In the genomic region with DNA sequence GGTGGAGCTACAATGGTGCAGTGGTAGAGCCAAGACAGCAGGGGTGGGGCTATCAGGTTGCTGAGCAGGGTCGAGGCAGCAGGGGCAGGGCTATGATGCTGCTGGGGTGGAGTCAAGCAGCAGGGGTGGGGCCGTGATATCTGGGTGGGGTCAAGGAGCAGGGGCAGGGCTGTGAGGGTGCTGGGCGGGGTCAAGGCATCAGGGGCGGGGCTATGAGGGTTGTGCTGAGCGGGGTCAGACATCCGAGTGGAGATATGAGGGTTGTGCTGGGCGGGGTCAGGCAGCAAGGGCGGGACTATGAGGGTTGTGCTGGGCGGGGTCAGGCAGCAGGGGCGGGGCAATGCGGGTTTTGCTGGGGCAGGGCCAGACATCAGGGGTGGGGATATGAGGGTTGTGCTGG, we compare ENCODE assay signal across 10 cellular contexts. TPM values are rescaled to one million over a fixed set of nuclear protein-coding genes. Genes with fewer than 3 reads are reported as not detected.
A peak's percentile ranks its signal among the peaks of the same experiment; 100 is the strongest.
DNase-seq lines count a peak whose midpoint lies in the region; ATAC-seq lines count a peak whose summit lies in the region.
"Had no signal": no experiment of that assay in that cellular context is flagged by ENCODE, and none has a peak within 500 bp of the region (broad histone marks: within the 10 kb centered on the region; RNA-seq: fewer than 3 reads in every experiment).

No MANE protein-coding gene starts in this region.

- no peaks in the 10 kb centered on the region for H3K36me3 Mint-ChIP-seq in activated naive CD8-positive, alpha-beta T cell treated with anti-CD3 and anti-CD28 coated beads, Interleukin-2, amount 50 U/mL, for 24 hours (ENCODE audit: low read depth)

- peak; percentile 41 to 46 for ATAC-seq in activated CD4-positive, CD25-positive, alpha-beta regulatory T cell treated with anti-CD3 and anti-CD28 coated beads, Interleukin-2, amount 50 U/mL, for 24 hours
- peak; percentile 76 for ATAC-seq in activated naive CD8-positive, alpha-beta T cell treated with anti-CD3 and anti-CD28 coated beads, Interleukin-2, amount 50 U/mL, for 24 hours
- no peak for ATAC-seq in GM18858 (IDR thresholded peaks at IDR 0.05; ENCODE audit: unreplicated experiment)

- in situ Hi-C loops in SK-MEL-5 (cut with HindIII; ENCODE audit: low pct_unique_long_range_greater_than_20kb, low sequenced_read_pairs): no loop called here

- peaks cover under 1% of the 10 kb centered on the region for H3K4me1 Mint-ChIP-seq in activated naive CD8-positive, alpha-beta T cell treated with anti-CD3 and anti-CD28 coated beads, Interleukin-2, amount 50 U/mL, for 24 hours

- no peak overlapping the region for H3K4me3 Mint-ChIP-seq in activated naive CD8-positive, alpha-beta T cell treated with anti-CD3 and anti-CD28 coated beads, Interleukin-2, amount 50 U/mL, for 24 hours

- no peak overlapping the region for H3K27ac Mint-ChIP-seq in activated naive CD8-positive, alpha-beta T cell treated with anti-CD3 and anti-CD28 coated beads, Interleukin-2, amount 50 U/mL, for 24 hours

- no peak for DNase-seq in activated CD4-positive, CD25-positive, alpha-beta regulatory T cell treated with anti-CD3 and anti-CD28 coated beads, Interleukin-2, amount 50 U/mL, for 72 hours
- DNase-seq in SK-MEL-5 (ENCODE audit: low read depth, low spot score): peak; percentile 29
- DNase-seq in activated naive CD8-positive, alpha-beta T cell treated with anti-CD3 and anti-CD28 coated beads, Interleukin-2, amount 50 U/mL, for 24 hours: peak; percentile 65
- peak; percentile 81 for DNase-seq in stimulated activated CD8-positive, alpha-beta memory T cell treated with anti-CD3 and anti-CD28 coated beads, Interleukin-4, amount 100 ng/mL, for 48 hours
- no peak for DNase-seq in NCI-H345 treated with DMSO at 0.1 percent for 48 hours (lab: John Stamatoyannopoulos, UW; ENCODE audit: unreplicated experiment)
- no peak for DNase-seq in NCI-H1048 (lab: John Stamatoyannopoulos, UW)
- DNase-seq: foreskin melanocyte had no signal

- H3K9me3 Mint-ChIP-seq in activated naive CD8-positive, alpha-beta T cell treated with anti-CD3 and anti-CD28 coated beads, Interleukin-2, amount 50 U/mL, for 24 hours: no peaks in the 10 kb centered on the region

- H3K27me3 Mint-ChIP-seq in activated naive CD8-positive, alpha-beta T cell treated with anti-CD3 and anti-CD28 coated beads, Interleukin-2, amount 50 U/mL, for 24 hours: no peaks in the 10 kb centered on the region

RNA-seq across cellular contexts. Expression of a gene that starts 14.7 kb away (rescaled TPM):
- total RNA-seq in SK-MEL-5 (2014; rRNA removed; shearing (Covaris generic)): 1.1 and 1.2 TPM in 2 replicates
- 5.1 and 5.8 TPM in 2 replicates for polyA plus RNA-seq in SK-MEL-5 (2015; cell fraction: cytosol; rRNA removed)
- 2.1 and 2.3 TPM in 2 replicates for polyA plus RNA-seq in SK-MEL-5 (2015; cell fraction: nucleus; rRNA removed)

RNA-seq across cellular contexts. Expression of a gene that starts 29.0 kb away (rescaled TPM):
- total RNA-seq in SK-MEL-5 (2014; rRNA removed; shearing (Covaris generic)): 29.0 and 37.3 TPM in 2 replicates
- 41.5 and 50.8 TPM in 2 replicates for polyA plus RNA-seq in SK-MEL-5 (2015; cell fraction: cytosol; rRNA removed)
- 283 and 349 TPM in 2 replicates for polyA plus RNA-seq in SK-MEL-5 (2015; cell fraction: nucleus; rRNA removed)

RNA-seq across cellular contexts. Expression of a gene that starts 32.0 kb away (rescaled TPM):
- 399 and 435 TPM in 2 replicates for total RNA-seq in SK-MEL-5 (2014; rRNA removed; shearing (Covaris generic))
- 765 and 840 TPM in 2 replicates for polyA plus RNA-seq in SK-MEL-5 (2015; cell fraction: cytosol; rRNA removed)
- polyA plus RNA-seq in SK-MEL-5 (2015; cell fraction: nucleus; rRNA removed): 74.5 and 77.4 TPM in 2 replicates

RNA-seq across cellular contexts. Expression of a gene that starts 35.3 kb away (rescaled TPM):
- total RNA-seq in SK-MEL-5 (2014; rRNA removed; shearing (Covaris generic)): 0.24 TPM in 1 of 2 replicates, not detected in the other
- polyA plus RNA-seq in SK-MEL-5 (2015; cell fraction: cytosol; rRNA removed): not detected in 2 replicates
- 0.76 and 2.3 TPM in 2 replicates for polyA plus RNA-seq in SK-MEL-5 (2015; cell fraction: nucleus; rRNA removed)
- polyA plus RNA-seq: AG04450 had no signal

RNA-seq across cellular contexts. Expression of a gene that starts 58.7 kb away (rescaled TPM):
- 29.6 and 30.0 TPM in 2 replicates for total RNA-seq in SK-MEL-5 (2014; rRNA removed; shearing (Covaris generic))
- 68.3 and 73.4 TPM in 2 replicates for polyA plus RNA-seq in SK-MEL-5 (2015; cell fraction: cytosol; rRNA removed)
- 48.4 and 75.9 TPM in 2 replicates for polyA plus RNA-seq in SK-MEL-5 (2015; cell fraction: nucleus; rRNA removed)

Comparison
In these comparisons a context has a peak if more than half of its experiments do, and no peak if none do; other contexts are left out.
1. DNase-seq: peak in SK-MEL-5 (single experiment), activated naive CD8-positive, alpha-beta T cell treated with anti-CD3 and anti-CD28 coated beads, Interleukin-2, amount 50 U/mL, for 24 hours (single experiment) and stimulated activated CD8-positive, alpha-beta memory T cell treated with anti-CD3 and anti-CD28 coated beads, Interleukin-4, amount 100 ng/mL, for 48 hours (single experiment); none in activated CD4-positive, CD25-positive, alpha-beta regulatory T cell treated with anti-CD3 and anti-CD28 coated beads, Interleukin-2, amount 50 U/mL, for 72 hours (single experiment), NCI-H345 treated with DMSO at 0.1 percent for 48 hours (single experiment) and NCI-H1048 (single experiment).